ENCODE assay signal across 8 cellular contexts in the genomic region with DNA sequence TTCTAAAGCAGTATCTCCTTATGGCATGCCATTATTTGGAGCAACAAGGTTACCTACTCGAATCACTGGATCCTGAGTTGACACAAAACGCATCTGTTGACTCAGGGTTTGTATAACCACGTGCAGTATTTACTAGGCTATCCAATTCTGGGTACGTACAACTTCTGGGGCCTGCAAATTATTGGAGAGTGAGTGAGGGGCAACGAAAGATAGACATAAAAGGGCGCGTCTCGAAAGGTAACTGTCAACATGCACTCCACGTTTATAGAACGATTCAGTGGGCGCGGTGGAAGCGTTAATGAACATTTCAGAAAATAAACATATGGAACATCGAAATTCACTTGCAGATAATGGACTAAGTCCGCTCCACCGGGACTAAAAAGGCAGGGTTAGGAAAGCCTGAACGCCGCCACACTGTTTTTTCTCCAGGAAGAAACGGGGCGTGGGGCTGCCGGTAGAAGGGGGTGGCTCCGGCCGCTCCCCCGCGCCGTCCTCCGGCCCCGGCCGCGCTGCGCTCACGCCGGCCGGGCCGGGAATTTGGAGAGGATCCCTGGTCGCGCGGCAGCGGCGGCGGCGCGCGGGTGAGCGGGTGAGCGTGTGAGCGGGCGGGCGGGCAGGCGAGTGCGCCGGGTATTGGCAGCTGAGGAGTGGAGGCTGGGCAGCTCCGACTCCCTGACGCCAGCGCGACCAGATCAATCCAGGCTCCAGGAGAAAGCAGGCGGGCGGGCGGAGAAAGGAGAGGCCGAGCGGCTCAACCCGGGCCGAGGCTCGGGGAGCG. TPM values are rescaled to one million over a fixed set of nuclear protein-coding genes. Genes with fewer than 3 reads are reported as not detected.
DNase-seq lines count a peak whose midpoint lies in the region; ATAC-seq and TF ChIP-seq lines count a peak whose summit lies in the region.

A gene (plus strand): TSS at position 690 of the 778 bp plus-strand sequence. CDS start 32,761 bp downstream, outside the sequence.

- H3K4me3 ChIP-seq in epithelial cell of esophagus (ENCODE audit: low read length), result peak within 1 kb of the TSS; percentile 64

- peaks cover 10% of the 10 kb centered on the region for H3K4me1 Mint-ChIP-seq in activated CD4-positive, alpha-beta memory T cell treated with anti-CD3 and anti-CD28 coated beads, Interleukin-2, amount 10 ng/mL, durations not matched to agents 7 days and 5 days

- peak; percentile 63 for ATAC-seq in GM18511 (IDR thresholded peaks at IDR 0.05; ENCODE audit: unreplicated experiment)
- peak; percentile 53 for ATAC-seq in HG02981 (IDR thresholded peaks at IDR 0.05; ENCODE audit: unreplicated experiment)

- no peak for TF ChIP-seq CTCF in epithelial cell of esophagus (IDR thresholded peaks at IDR 0.05; ENCODE audit: insufficient read depth, low read depth, low read length, missing control alignments)

- H3K9me3 Mint-ChIP-seq in activated CD4-positive, alpha-beta memory T cell treated with anti-CD3 and anti-CD28 coated beads, Interleukin-2, amount 10 ng/mL, durations not matched to agents 7 days and 5 days, result peaks cover 2% of the 10 kb centered on the region

- peak within 1 kb of the TSS; percentile 70 for H3K4me3 Mint-ChIP-seq in activated CD4-positive, alpha-beta memory T cell treated with anti-CD3 and anti-CD28 coated beads, Interleukin-2, amount 10 ng/mL, durations not matched to agents 7 days and 5 days

- DNase-seq in ACHN, result peak; percentile 70
- DNase-seq in NCI-H2196 (lab: John Stamatoyannopoulos, UW; ENCODE audit: unreplicated experiment), result peak; percentile 44
- peak; percentile 25 for DNase-seq in activated CD4-positive, alpha-beta memory T cell treated with anti-CD3 and anti-CD28 coated beads, Interleukin-2, amount 10 ng/mL, durations not matched to agents 7 days and 5 days
- peak; percentile 92 for DNase-seq in epithelial cell of esophagus (ENCODE audit: low read depth)
- peak; percentile 94 for DNase-seq in mesenteric fat pad (ENCODE audit: low spot score)
- DNase-seq in stimulated activated CD8-positive, alpha-beta memory T cell treated with anti-CD3 and anti-CD28 coated beads, Interleukin-2, amount 100 ng/mL, for 48 hours (ENCODE audit: low read depth in 2 of 2), result peak; percentile 7 to 17

- POLR2A ChIA-PET in activated CD4-positive, alpha-beta memory T cell treated with anti-CD3 and anti-CD28 coated beads, Interleukin-2, amount 10 ng/mL, durations not matched to agents 7 days and 5 days (lab: Charles Lee), result interaction anchor here (2.2 kb wide), 1 partner anchor 138 kb away, joined by 9 read pairs; a partner anchor contains a TSS

- H3K27ac Mint-ChIP-seq in activated CD4-positive, alpha-beta memory T cell treated with anti-CD3 and anti-CD28 coated beads, Interleukin-2, amount 10 ng/mL, durations not matched to agents 7 days and 5 days, result no peak within 1 kb of the TSS

- no peaks in the 10 kb centered on the region for H3K36me3 Mint-ChIP-seq in activated CD4-positive, alpha-beta memory T cell treated with anti-CD3 and anti-CD28 coated beads, Interleukin-2, amount 10 ng/mL, durations not matched to agents 7 days and 5 days (ENCODE audit: low read depth)

- CTCF ChIA-PET in activated CD4-positive, alpha-beta memory T cell treated with anti-CD3 and anti-CD28 coated beads, Interleukin-2, amount 10 ng/mL, durations not matched to agents 7 days and 5 days (lab: Charles Lee), result no interaction called here

- in situ Hi-C loops in ACHN (cut with HindIII; ENCODE audit: low pct_ligation_motif_present, low pct_unique_long_range_greater_than_20kb, low sequenced_read_pairs), result no loop called here

- peaks cover 35% of the 10 kb centered on the region for H3K27me3 Mint-ChIP-seq in activated CD4-positive, alpha-beta memory T cell treated with anti-CD3 and anti-CD28 coated beads, Interleukin-2, amount 10 ng/mL, durations not matched to agents 7 days and 5 days

RNA-seq across cellular contexts. Expression of the gene that starts here (rescaled TPM):
- 1 to 10 TPM; 1.9 to 2.1 TPM for total RNA-seq in activated CD4-positive, alpha-beta memory T cell treated with anti-CD3 and anti-CD28 coated beads, Interleukin-2, amount 10 ng/mL, durations not matched to agents 7 days and 5 days
- 14.7 TPM for total RNA-seq in mesenteric fat pad

Comparison
In these comparisons a context has a peak if more than half of its experiments do, and no peak if none do; other contexts are left out.
1. Peak in every context shown above with its lines: DNase-seq, ATAC-seq and H3K4me3 ChIP-seq.
2. DNase-seq: peak in every context shown above with its lines; median percentile 94 in mesenteric fat pad; 92 in epithelial cell of esophagus; 70 in ACHN; 44 in NCI-H2196; 25 in activated CD4-positive, alpha-beta memory T cell treated with anti-CD3 and anti-CD28 coated beads, Interleukin-2, amount 10 ng/mL, durations not matched to agents 7 days and 5 days; 12 in stimulated activated CD8-positive, alpha-beta memory T cell treated with anti-CD3 and anti-CD28 coated beads, Interleukin-2, amount 100 ng/mL, for 48 hours.